In the genomic region with DNA sequence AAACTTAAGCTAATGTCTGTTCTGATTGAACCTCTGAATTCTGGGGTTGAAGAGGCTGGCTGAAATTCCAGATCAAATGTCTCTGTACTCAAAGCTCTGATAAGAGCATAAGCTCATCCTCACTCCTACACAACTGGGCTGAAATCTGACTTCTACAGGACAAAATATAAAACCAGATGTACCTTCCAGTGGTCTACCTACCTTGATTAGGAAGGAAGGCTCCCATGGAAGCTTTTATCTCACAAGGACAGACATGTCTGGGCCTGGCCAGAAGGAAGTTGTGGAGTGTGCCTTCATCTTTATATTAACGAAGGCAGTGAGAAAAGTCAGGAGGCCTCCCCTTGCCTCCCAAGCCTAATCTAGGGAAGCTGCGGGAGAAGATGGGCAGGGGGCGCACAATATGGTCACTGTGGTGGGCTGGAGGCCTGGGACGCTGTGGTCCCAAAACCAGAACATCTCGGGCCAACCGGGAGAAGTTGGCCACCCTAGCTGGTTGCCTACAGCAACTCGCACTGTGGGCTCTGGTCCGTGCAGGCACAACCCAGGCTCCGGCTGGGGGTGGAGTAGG, we compare ENCODE assay signal across 8 cellular contexts. TPM values are rescaled to one million over a fixed set of nuclear protein-coding genes. Genes with fewer than 3 reads are reported as not detected.
A peak's percentile ranks its signal among the peaks of the same experiment; 100 is the strongest.
DNase-seq lines count a peak whose midpoint lies in the region; ATAC-seq, FAIRE-seq and TF ChIP-seq lines count a peak whose summit lies in the region.

No MANE protein-coding gene starts in this region.

- H3K27ac ChIP-seq in HUES64 (ENCODE audit: low read depth, low read length) (peak overlapping the region; percentile 24; the same call in 1 of the 2 replicates), K562 (ENCODE audit: extremely low read depth, low read depth, low read length) (peak overlapping the region; percentile 98), mesendoderm (ENCODE audit: low read depth, low read length) (peak overlapping the region; percentile 75), vagina (peak overlapping the region; percentile 96)

- H3K56ac ChIP-seq in mesendoderm (ENCODE audit: low read length): peak overlapping the region; percentile 92

- H3K23ac ChIP-seq in mesendoderm (ENCODE audit: low read length): peak overlapping the region; percentile 48

- no peak overlapping the region for H2BK15ac ChIP-seq in mesendoderm (replicated peaks; ENCODE audit: low read depth)

- CTCF ChIA-PET in K562 (lab: Yijun Ruan, JAX; ENCODE audit: low intra/inter-chr PET ratio): no interaction called here

- peak overlapping the region; percentile 96 for H2AFZ ChIP-seq in K562 (ENCODE audit: low read depth, low read length)

- TF ChIP-seq POLR2A in K562 (conservative IDR thresholded peaks at IDR 0.05): no peak
- TF ChIP-seq POLR2A in vagina (IDR thresholded peaks at IDR 0.05): no peak

- H3K4me2 ChIP-seq in K562 (ENCODE audit: insufficient read depth, low read length): peak overlapping the region; percentile 88
- H3K4me2 ChIP-seq in mesendoderm (ENCODE audit: low read length): peak overlapping the region; percentile 73

- H3K79me1 ChIP-seq in mesendoderm (ENCODE audit: low read length): no peaks in the 10 kb centered on the region

- H3K4me1 ChIP-seq in HUES64 (ENCODE audit: insufficient read depth, low read length): peaks cover 7% of the 10 kb centered on the region; the same call in 1 of the 2 replicates
- H3K4me1 ChIP-seq in K562 (replicated peaks in 1 of 2; ENCODE audit: control insufficient read depth in 2 of 2, insufficient read depth in 2 of 2, low read length in 2 of 2): peaks cover 18 to 19% of the 10 kb centered on the region in 2 experiments
- no peaks in the 10 kb centered on the region for H3K4me1 ChIP-seq in mesendoderm (ENCODE audit: control insufficient read depth, low read depth, low read length)
- H3K4me1 ChIP-seq in vagina: peaks cover 23% of the 10 kb centered on the region

- no peak overlapping the region for H4K5ac ChIP-seq in mesendoderm (ENCODE audit: low read length)

- H2BK5ac ChIP-seq in mesendoderm (ENCODE audit: low read length): peak overlapping the region; percentile 84

- DNase-seq in K562 (ENCODE audit: extremely low read depth in 1 of 4, low spot score in 3 of 4) (peak; percentile 14 to 87 (median 41)), mesendoderm (no peak), vagina (ENCODE audit: extremely low spot score in 2 of 2) (no peak), SKM-1 treated with dmso at 0.1 percent for 144 hours (lab: John Stamatoyannopoulos, UW; ENCODE audit: unreplicated experiment) (no peak)

- no peak overlapping the region for H2AK5ac ChIP-seq in mesendoderm (ENCODE audit: low read length)

- FAIRE-seq in K562 (lab: Jason Lieb, UNC): peak; percentile 74

- H3K36me3 ChIP-seq in HUES64 (ENCODE audit: insufficient read depth, low read length) (peaks cover 19% of the 10 kb centered on the region; the same call in 1 of the 2 replicates), K562 (ENCODE audit: control insufficient read depth, insufficient read depth, low read length) (no peaks in the 10 kb centered on the region), mesendoderm (ENCODE audit: control insufficient read depth, insufficient read depth, low read length) (no peaks in the 10 kb centered on the region), vagina (peaks cover 0 to 6% of the 10 kb centered on the region in 2 donors)

- H3K9ac ChIP-seq in HUES64 (ENCODE audit: low read depth, low read length) (peak overlapping the region; percentile 81), K562 (ENCODE audit: insufficient read depth in 1 of 2, low read depth in 2 of 2, low read length in 2 of 2) (peak overlapping the region; percentile 83 to 99), mesendoderm (ENCODE audit: low read length) (peak overlapping the region; percentile 81)

- no TSS peak for BruUV-seq in K562 (replicated peaks; lab: Mats Ljungman, UMichigan)

- H3K9me1 ChIP-seq in K562 (ENCODE audit: control insufficient read depth, insufficient read depth, low read length): no peaks in the 10 kb centered on the region

- H4K8ac ChIP-seq in mesendoderm (ENCODE audit: low read depth, low read length): peak overlapping the region; percentile 57

- intact Hi-C loops in K562 (cut with micrococcal nuclease): loop anchor here (5.0 kb wide), 1 partner anchor 82 kb away; a partner anchor contains a TSS
- intact Hi-C loops in vagina (cut with DNase I): loop anchor here (5.0 kb wide), 2 partner anchors 82 to 127 kb away; a partner anchor contains a TSS

- no peak; a peak in 1 of 4 replicates for TF ChIP-seq RAD21 in K562 (CRISPR knock-in tag; conservative IDR thresholded peaks at IDR 0.05 in 1 of 2, IDR thresholded peaks at IDR 0.05 in 1 of 2)

- POLR2A ChIA-PET in K562 (lab: Yijun Ruan, JAX): interaction anchor here (0.6 to 2.0 kb wide), 10 partner anchors 7 to 661 kb away, joined by 3 to 8 read pairs (median 4); a partner anchor contains a TSS

- peak; percentile 80 for TF ChIP-seq EP300 in K562 (IDR thresholded peaks at IDR 0.05; ENCODE audit: low read length)

- in situ Hi-C loops in K562 (cut with MboI): loop anchor here (25.0 kb wide), 1 partner anchor 663 kb away; no protein-coding TSS in a partner anchor

- H3K9me3 ChIP-seq in HUES64 (ENCODE audit: insufficient read depth, low read depth, low read length): no peaks in the 10 kb centered on the region
- H3K9me3 ChIP-seq in K562 (replicated peaks; ENCODE audit: control insufficient read depth, insufficient read depth, low read depth, low read length): no peaks in the 10 kb centered on the region
- no peaks in the 10 kb centered on the region for H3K9me3 ChIP-seq in vagina

- ATAC-seq in GM18909 (IDR thresholded peaks at IDR 0.05; ENCODE audit: poor library complexity, unreplicated experiment) (peak; percentile 2), K562 (peak; percentile 36), HG02981 (IDR thresholded peaks at IDR 0.05; ENCODE audit: unreplicated experiment) (no peak), HG02938 (IDR thresholded peaks at IDR 0.05; ENCODE audit: unreplicated experiment) (no peak)

- no peaks in the 10 kb centered on the region for H3K27me3 ChIP-seq in HUES64 (ENCODE audit: insufficient read depth, low read length)
- H3K27me3 ChIP-seq in K562 (ENCODE audit: control insufficient read depth in 2 of 2, insufficient read depth in 2 of 2, low read length in 2 of 2): no peaks in the 10 kb centered on the region
- H3K27me3 ChIP-seq in mesendoderm (ENCODE audit: insufficient read depth, low read length, poor library complexity): no peaks in the 10 kb centered on the region
- no peaks in the 10 kb centered on the region for H3K27me3 ChIP-seq in vagina

- H3K18ac ChIP-seq in mesendoderm (ENCODE audit: low read length): peak overlapping the region; percentile 33

- no peak overlapping the region for H2BK120ac ChIP-seq in mesendoderm (ENCODE audit: low read depth, low read length)

- no peaks in the 10 kb centered on the region for H4K20me1 ChIP-seq in K562 (replicated peaks; ENCODE audit: control insufficient read depth, insufficient read depth, low read length)

- peak overlapping the region; percentile 69 for H3K4me3 ChIP-seq in HUES64 (ENCODE audit: low read length)
- H3K4me3 ChIP-seq in K562: peak overlapping the region; percentile 63
- peak overlapping the region; percentile 67 for H3K4me3 ChIP-seq in mesendoderm (ENCODE audit: low read length)
- H3K4me3 ChIP-seq in vagina: peak overlapping the region; percentile 74

- WGBS in HUES64: 16% methylated on average over 9 of the region's 9 CpGs
- WGBS in K562 (ENCODE audit: insufficient coverage, low coverage, missing lambda C conversion rate): 0% methylated on average over 9 of the region's 9 CpGs
- WGBS in mesendoderm (ENCODE audit: extremely low coverage, insufficient coverage, low lambda C conversion rate): no CpG with 5 or more reads among the region's 9 CpGs

- no peak for TF ChIP-seq CTCF in K562 (IDR thresholded peaks at IDR 0.05 in 2 of 3, conservative IDR thresholded peaks at IDR 0.05 in 1 of 3; ENCODE audit: insufficient read depth in 2 of 3, low read depth in 1 of 3, low read length in 3 of 3)
- no peak for TF ChIP-seq CTCF in vagina (IDR thresholded peaks at IDR 0.05)

- H3K79me2 ChIP-seq in K562 (ENCODE audit: control insufficient read depth, insufficient read depth, low read length) (no peaks in the 10 kb centered on the region), mesendoderm (ENCODE audit: control insufficient read depth, insufficient read depth, low read length) (no peaks in the 10 kb centered on the region)

- peak overlapping the region; percentile 1 for H3K4ac ChIP-seq in mesendoderm (ENCODE audit: low read depth, low read length)

TF ChIP-seq in K562, 482 proteins besides CTCF, POLR2A, EP300 and RAD21 (continues in another document):
- TF ChIP-seq CHD1 (IDR thresholded peaks at IDR 0.05; ENCODE audit: low read length) (peak; percentile 92), YY1 (IDR thresholded peaks at IDR 0.05; ENCODE audit: borderline replicate concordance in 1 of 3, control insufficient read depth in 1 of 3, extremely low read depth in 1 of 3, insufficient read depth in 3 of 3, insufficient read length in 1 of 3, insufficient replicate concordance in 2 of 3, low read depth in 1 of 3, low read length in 2 of 3) (no peak)

RNA-seq across cellular contexts. Expression of a gene that starts 55.6 kb away (rescaled TPM):
- polyA plus RNA-seq in HUES64 (2013, experiment 1 of 2): 3.2 TPM
- polyA plus RNA-seq in HUES64 (2013, experiment 2 of 2): 3.0 TPM
- total RNA-seq in K562 (2011; cell fraction: chromatin; rRNA removed; ENCODE audit: low replicate concordance): 41.7 and 83.3 TPM in 2 replicates
- 27.2 and 27.9 TPM in 2 replicates for total RNA-seq in K562 (2011; cell fraction: nucleolus; rRNA removed)
- total RNA-seq in K562 (2011; cell fraction: nucleoplasm; rRNA removed): 50.4 and 79.2 TPM in 2 replicates
- total RNA-seq in K562 (2014; rRNA removed): 2.4 and 2.7 TPM in 2 replicates
- 3.7 and 4.3 TPM in 2 replicates for total RNA-seq in K562 (2014; rRNA removed; fragmentation: Illumina TruSeq; extraction: Trizol)
- 4.6 and 5.4 TPM in 2 replicates for total RNA-seq in K562 (2015; rRNA removed; fragmentation: Illumina TruSeq; extraction: Trizol)
- total RNA-seq in K562 (2021): 3.6 and 5.9 TPM in 2 replicates
- polyA plus RNA-seq in K562 (2011; rRNA removed): 1.9 and 2.2 TPM in 2 replicates
- 0.91 and 1.2 TPM in 2 replicates for polyA plus RNA-seq in K562 (2011; cell fraction: cytosol; rRNA removed)
- 3.4 and 4.8 TPM in 2 replicates for polyA plus RNA-seq in K562 (2011; cell fraction: nucleus; rRNA removed)
- 1.3 and 2.2 TPM in 2 replicates for polyA plus RNA-seq in K562 (2012)
- polyA plus RNA-seq in K562 (2014; fragmentation: Illumina TruSeq; extraction: Trizol): 1.1 and 1.5 TPM in 2 replicates
- under 1 TPM; 0.14 to 0.66 TPM for polyA plus RNA-seq in K562 (2014; fragmentation: Nextera tagmentation; extraction: Ambion mirVana)
- polyA plus RNA-seq in K562 (2014; rRNA removed): 2.0 and 4.2 TPM in 2 replicates
- 14.2 and 17.4 TPM in 2 replicates for polyA minus RNA-seq in K562 (2011; rRNA and poly(A)+ RNA removed)
- polyA minus RNA-seq in K562 (2011; cell fraction: cytosol; rRNA and poly(A)+ RNA removed): 1.7 and 4.7 TPM in 2 replicates
- polyA minus RNA-seq in K562 (2011; cell fraction: nucleus; rRNA and poly(A)+ RNA removed): 7.4 and 15.3 TPM in 2 replicates
- polyA plus RNA-seq in mesendoderm (2013, experiment 1 of 2): 2.3 TPM
- polyA plus RNA-seq in mesendoderm (2013, experiment 2 of 2): 2.5 TPM
- total RNA-seq in vagina: 9.8 TPM

Comparison
In these comparisons a context has a peak if more than half of its experiments do, and no peak if none do; other contexts are left out.
1. ATAC-seq: peak in GM18909 (single experiment) and K562 (single experiment); none in HG02981 (single experiment) and HG02938 (single experiment).
2. H3K27ac ChIP-seq: peak in every context shown above with its lines; median percentile 98 in K562; 96 in vagina; 75 in mesendoderm; 24 in HUES64.
3. DNase-seq: peak in K562 (4 of 4); none in mesendoderm (single experiment), vagina (0 of 2) and SKM-1 treated with dmso at 0.1 percent for 144 hours (single experiment).
4. Peak in every context shown above with its lines, with median percentiles within 50 percentile points of each other: H3K4me3 ChIP-seq and H3K9ac ChIP-seq.